Comparison of ENCODE assay signal across 27 cellular contexts in the genomic region with DNA sequence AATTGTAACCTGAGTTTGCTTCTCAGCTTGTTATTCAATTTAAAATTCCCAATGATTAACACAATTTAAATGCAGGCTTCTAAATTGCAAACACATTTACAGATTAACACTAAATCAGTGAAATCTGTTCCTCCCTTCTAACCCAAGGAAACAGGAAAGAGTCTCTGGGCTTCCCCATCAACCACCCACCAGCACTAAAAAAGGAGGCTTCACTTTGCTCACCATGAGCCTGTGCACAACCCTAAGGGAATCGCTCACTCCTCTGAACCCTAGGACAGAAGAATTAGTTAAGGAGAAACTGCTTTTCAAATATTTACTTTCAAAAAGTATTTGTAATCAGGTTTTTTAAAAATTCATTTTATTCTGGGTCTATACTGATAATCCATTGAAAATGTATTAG.
A peak's percentile ranks its signal among the peaks of the same experiment; 100 is the strongest.
DNase-seq lines count a peak whose midpoint lies in the region; ATAC-seq, FAIRE-seq and TF ChIP-seq lines count a peak whose summit lies in the region.
"Had no signal": no experiment of that assay in that cellular context is flagged by ENCODE, and none has a peak within 500 bp of the region (broad histone marks: within the 10 kb centered on the region; RNA-seq: fewer than 3 reads in every experiment).

No MANE protein-coding gene starts in this region.

- H2AFZ ChIP-seq in GM23338 (no peak overlapping the region), H1 (ENCODE audit: low read length) (0 out of 2 replicates have a peak overlapping the region, but pooled peaks have one; percentile 7), neuronal stem cell (ENCODE audit: low read length) (no peak overlapping the region)

- TF ChIP-seq CTCF in GM23338 (conservative IDR thresholded peaks at IDR 0.05; ENCODE audit: low read depth in 2 of 2) (no peak), WTC11 (IDR thresholded peaks at IDR 0.05) (no peak), H1 (IDR thresholded peaks at IDR 0.05; ENCODE audit: control extremely low read depth in 1 of 3, insufficient read depth in 1 of 3, low read depth in 1 of 3, low read length in 3 of 3) (no peak)

- no peaks in the 10 kb centered on the region; the same call in 2 of the 3 replicates for H3K36me3 Mint-ChIP-seq in GM23338 (ENCODE audit: low read depth)
- peaks cover 7% of the 10 kb centered on the region for H3K36me3 Mint-ChIP-seq in WTC11
- H3K36me3 Mint-ChIP-seq: CD14-positive monocyte; CD4-positive, alpha-beta memory T cell; CD4-positive, CD25-positive, alpha-beta regulatory T cell; CD8-positive, alpha-beta memory T cell had no signal

- CTCF ChIA-PET in WTC11 (lab: Charles Lee): interaction anchor here (1.0 kb wide), 1 partner anchor 16 kb away, joined by 3 read pairs; no protein-coding TSS in a partner anchor
- CTCF ChIA-PET in H1 (lab: Charles Lee; ENCODE audit: partially characterized antibody): no interaction called here

- no peak overlapping the region for H4K5ac ChIP-seq in H1 (ENCODE audit: insufficient read length, low read depth, low read length)

- H3K36me3 ChIP-seq in GM23338 (ENCODE audit: insufficient read depth) (no peaks in the 10 kb centered on the region), H1 (ENCODE audit: control insufficient read depth in 2 of 4, insufficient read depth in 4 of 4, low read length in 3 of 4) (no peaks in the 10 kb centered on the region; a peak in 1 of 8 replicates), neuronal stem cell (replicated peaks in 1 of 2; ENCODE audit: control insufficient read depth in 2 of 2, insufficient read depth in 2 of 2, low read length in 2 of 2) (no peaks in the 10 kb centered on the region)
- H3K36me3 ChIP-seq: BE2C, BLaER1 had no signal

- no peak overlapping the region for H3K4me3 Mint-ChIP-seq in GM23338
- no peak overlapping the region for H3K4me3 Mint-ChIP-seq in WTC11
- H3K4me3 Mint-ChIP-seq: CD14-positive monocyte; CD4-positive, alpha-beta memory T cell; CD4-positive, CD25-positive, alpha-beta regulatory T cell; CD8-positive, alpha-beta memory T cell had no signal

- no peaks in the 10 kb centered on the region for H3K79me2 ChIP-seq in GM23338 (replicated peaks; ENCODE audit: insufficient read depth)
- H3K79me2 ChIP-seq in H1 (ENCODE audit: control insufficient read depth in 1 of 2, insufficient read depth in 2 of 2, low read length in 2 of 2): no peaks in the 10 kb centered on the region

- TF ChIP-seq EP300 in H1 (IDR thresholded peaks at IDR 0.05; ENCODE audit: borderline replicate concordance in 1 of 2, low read depth in 2 of 2, low read length in 2 of 2): no peak

- no peaks in the 10 kb centered on the region; the same call in 2 of the 3 replicates for H3K9me3 Mint-ChIP-seq in GM23338
- peaks cover 9% of the 10 kb centered on the region for H3K9me3 Mint-ChIP-seq in WTC11

- H3K23me2 ChIP-seq in H1 (ENCODE audit: low read depth, low read length): peaks cover 2% of the 10 kb centered on the region; the same call in 1 of the 2 replicates

- no peak overlapping the region for H3K27ac Mint-ChIP-seq in GM23338
- no peak overlapping the region for H3K27ac Mint-ChIP-seq in WTC11
- H3K27ac Mint-ChIP-seq: CD14-positive monocyte; CD4-positive, alpha-beta memory T cell; CD4-positive, CD25-positive, alpha-beta regulatory T cell; CD8-positive, alpha-beta memory T cell had no signal

- POLR2A ChIA-PET in WTC11 (lab: Charles Lee) (no interaction called here), H1 (lab: Charles Lee; ENCODE audit: partially characterized antibody) (interaction anchor here (0.7 kb wide), 1 partner anchor 8 kb away, joined by 3 read pairs; no protein-coding TSS in a partner anchor)

- H3K79me1 ChIP-seq in H1 (ENCODE audit: low read depth, low read length) (no peaks in the 10 kb centered on the region), neuronal stem cell (ENCODE audit: low read depth, low read length) (no peaks in the 10 kb centered on the region)

- H3K4me3 ChIP-seq in GM23338 (no peak overlapping the region), H1 (ENCODE audit: extremely low read depth in 1 of 4, insufficient read depth in 2 of 4, low read depth in 3 of 4, low read length in 4 of 4) (no peak overlapping the region), neuronal stem cell (ENCODE audit: low read length in 2 of 2) (no peak overlapping the region)
- H3K4me3 ChIP-seq: BLaER1 had no signal

- H2AK5ac ChIP-seq in H1 (ENCODE audit: low read depth, low read length) (no peak overlapping the region), neuronal stem cell (ENCODE audit: low read depth, low read length) (no peak overlapping the region)

- H3K18ac ChIP-seq in H1 (ENCODE audit: extremely low read depth, low read length) (no peak overlapping the region), neuronal stem cell (ENCODE audit: low read length) (no peak overlapping the region)

- H4K8ac ChIP-seq in H1 (ENCODE audit: extremely low read depth, insufficient read depth, low read length) (no peak overlapping the region), neuronal stem cell (ENCODE audit: low read depth, low read length) (no peak overlapping the region)

- TF ChIP-seq RAD21 in H1 (IDR thresholded peaks at IDR 0.05 in 1 of 2, conservative IDR thresholded peaks at IDR 0.05 in 1 of 2; ENCODE audit: low read depth in 2 of 2, low read length in 2 of 2): no peak

- H3K9ac ChIP-seq in H1 (replicated peaks in 1 of 4; ENCODE audit: extremely low read depth in 1 of 4, low read depth in 3 of 4, low read length in 3 of 4): no peak overlapping the region
- H3K9ac ChIP-seq in neuronal stem cell (ENCODE audit: low read depth, low read length, poor library complexity): no peak overlapping the region
- H3K9ac ChIP-seq: BLaER1 had no signal

- H3K27me3 Mint-ChIP-seq in GM23338 (ENCODE audit: insufficient read depth, low read depth, poor library complexity) (no peaks in the 10 kb centered on the region), WTC11 (ENCODE audit: low read depth) (peaks cover 10% of the 10 kb centered on the region)
- H3K27me3 Mint-ChIP-seq: CD4-positive, CD25-positive, alpha-beta regulatory T cell had no signal

- no peak overlapping the region for H2BK120ac ChIP-seq in H1 (replicated peaks; ENCODE audit: low read depth, low read length)
- H2BK120ac ChIP-seq in neuronal stem cell (ENCODE audit: low read depth, low read length): no peak overlapping the region

- no peaks in the 10 kb centered on the region for H3K9me2 ChIP-seq in GM23338 (ENCODE audit: insufficient read depth)

- no peak for DNase-seq in GM23338 (ENCODE audit: low spot score)
- no peak for DNase-seq in WTC11 (ENCODE audit: low spot score)
- DNase-seq in H1 (ENCODE audit: low read depth in 1 of 2, low spot score in 2 of 2): no peak
- DNase-seq in neuronal stem cell (ENCODE audit: low spot score): no peak
- no peak for DNase-seq in islet precursor cell
- no peak for DNase-seq in NCI-H2227 treated with DMSO at 0.1 percent for 48 hours (lab: John Stamatoyannopoulos, UW)
- DNase-seq: 8988T; ACHN; BE2C; C1 segment of cervical spinal cord; CD4-positive, alpha-beta memory T cell; CD4-positive, CD25-positive, alpha-beta regulatory T cell; CD8-positive, alpha-beta memory T cell; COR-L47; DMS 273 treated with DMSO at 0.1 percent for 48 hours; DMS153; DMS53; DMS79; DND-41; EL; GDM1 had no signal

- WGBS in H1 (ENCODE audit: extremely low coverage in 1 of 2, insufficient coverage in 1 of 2, insufficient read length in 1 of 2, insufficient replicate concordance in 2 of 2, low coverage in 1 of 2, low lambda C conversion rate in 2 of 2, missing lambda C conversion rate in 1 of 2), 2 experiments: 60% methylated on average over 1 of the region's 1 CpG; no CpG with 5 or more reads in 1 of the 2 experiments
- no CpG with 5 or more reads among the region's 1 CpG for WGBS in neuronal stem cell (ENCODE audit: extremely low coverage in 2 of 2, insufficient read length in 2 of 2, insufficient replicate concordance in 1 of 2), 2 donors

- TF ChIP-seq POLR2A in H1 (IDR thresholded peaks at IDR 0.05; ENCODE audit: control extremely low read depth in 1 of 2, low read depth in 2 of 2, low read length in 2 of 2): no peak

- H3K27ac ChIP-seq in GM23338 (ENCODE audit: low read depth) (no peak overlapping the region), H1 (ENCODE audit: low read depth, low read length) (no peak overlapping the region), neuronal stem cell (replicated peaks; ENCODE audit: low read length) (peak overlapping the region; percentile 56)
- H3K27ac ChIP-seq: BLaER1 had no signal

- H3K9me3 ChIP-seq in H1 (ENCODE audit: insufficient read depth in 2 of 2, low read depth in 1 of 2, low read length in 1 of 2) (no peaks in the 10 kb centered on the region), neuronal stem cell (replicated peaks in 1 of 2; ENCODE audit: control insufficient read depth in 2 of 2, insufficient read depth in 1 of 2, low read depth in 1 of 2, low read length in 2 of 2) (no peaks in the 10 kb centered on the region)
- H3K9me3 ChIP-seq: BE2C, BLaER1 had no signal

- H2BK15ac ChIP-seq in H1 (ENCODE audit: low read length) (no peak overlapping the region), neuronal stem cell (ENCODE audit: low read length) (no peak overlapping the region)

- no peak overlapping the region for H4K91ac ChIP-seq in H1 (replicated peaks; ENCODE audit: insufficient read length, low read length)
- H4K91ac ChIP-seq in neuronal stem cell (ENCODE audit: low read depth, low read length, poor library complexity): no peak overlapping the region

- H4K20me1 ChIP-seq in GM23338 (replicated peaks; ENCODE audit: insufficient read depth) (no peaks in the 10 kb centered on the region), H1 (replicated peaks in 1 of 2; ENCODE audit: control insufficient read depth in 1 of 2, insufficient read depth in 2 of 2, low read length in 2 of 2) (peaks cover 0 to 2% of the 10 kb centered on the region in 2 experiments)
- H4K20me1 ChIP-seq: BLaER1 had no signal

- no peak overlapping the region for H3K56ac ChIP-seq in H1 (replicated peaks; ENCODE audit: insufficient read length, low read depth, low read length)

- FAIRE-seq in H1 (lab: Jason Lieb, UNC): no peak
- FAIRE-seq: A204.1, GM12891, GM19239 had no signal

- no peaks in the 10 kb centered on the region for H3K27me3 ChIP-seq in GM23338 (ENCODE audit: insufficient read depth)
- no peaks in the 10 kb centered on the region for H3K27me3 ChIP-seq in H1 (replicated peaks in 1 of 4; ENCODE audit: control insufficient read depth in 3 of 4, extremely low read depth in 1 of 4, insufficient read depth in 3 of 4, low read length in 3 of 4)
- H3K27me3 ChIP-seq in neuronal stem cell (ENCODE audit: control insufficient read depth in 3 of 3, insufficient read depth in 3 of 3, low read depth in 1 of 3, low read length in 3 of 3): no peaks in the 10 kb centered on the region
- H3K27me3 ChIP-seq: BE2C, BLaER1 had no signal

- H3F3A ChIP-seq in GM23338 (replicated peaks; ENCODE audit: low read depth): no peaks in the 10 kb centered on the region

- H2BK20ac ChIP-seq in H1 (ENCODE audit: low read length): no peak overlapping the region

- no peak overlapping the region for H3K23ac ChIP-seq in H1 (ENCODE audit: insufficient read length)
- H3K23ac ChIP-seq in neuronal stem cell (ENCODE audit: low read depth, low read length, poor library complexity): no peak overlapping the region

- H3K4me1 ChIP-seq in GM23338 (ENCODE audit: insufficient read depth) (peaks cover 24% of the 10 kb centered on the region), H1 (replicated peaks in 1 of 4; ENCODE audit: control insufficient read depth in 3 of 4, insufficient read depth in 4 of 4, low read length in 3 of 4) (peaks cover 0 to 10% (median 2%) of the 10 kb centered on the region in 4 experiments; a peak in 2 of 7 replicates), neuronal stem cell (ENCODE audit: control insufficient read depth in 2 of 2, insufficient read depth in 1 of 2, low read depth in 1 of 2, low read length in 2 of 2) (peaks cover 0 to 6% of the 10 kb centered on the region in 2 donors)
- H3K4me1 ChIP-seq: BE2C, BLaER1 had no signal

- H2BK12ac ChIP-seq in H1 (ENCODE audit: low read depth, low read length): no peak overlapping the region
- no peak overlapping the region for H2BK12ac ChIP-seq in neuronal stem cell (ENCODE audit: low read length)

- H3K4ac ChIP-seq in H1 (replicated peaks; ENCODE audit: insufficient read length, low read depth, low read length) (no peak overlapping the region), neuronal stem cell (ENCODE audit: low read length) (no peak overlapping the region)

- H3K4me2 ChIP-seq in GM23338 (no peak overlapping the region), H1 (ENCODE audit: insufficient read depth in 1 of 2, low read depth in 2 of 2, low read length in 2 of 2) (no peak overlapping the region), neuronal stem cell (ENCODE audit: insufficient read depth, low read length, poor library complexity, severe bottlenecking) (no peak overlapping the region)
- H3K4me2 ChIP-seq: BLaER1 had no signal

- H3K4me1 Mint-ChIP-seq in GM23338 (peaks cover 18% of the 10 kb centered on the region), WTC11 (peaks cover 22% of the 10 kb centered on the region)
- H3K4me1 Mint-ChIP-seq: CD14-positive monocyte; CD4-positive, alpha-beta memory T cell; CD4-positive, CD25-positive, alpha-beta regulatory T cell; CD8-positive, alpha-beta memory T cell had no signal

- H2BK5ac ChIP-seq in H1 (ENCODE audit: low read depth, low read length): no peak overlapping the region
- no peak overlapping the region for H2BK5ac ChIP-seq in neuronal stem cell (ENCODE audit: low read length)

- no peak overlapping the region for H3K14ac ChIP-seq in H1 (ENCODE audit: insufficient read length)
- H3K14ac ChIP-seq in neuronal stem cell (ENCODE audit: low read length): no peak overlapping the region

- ATAC-seq in GM23338 (peak; percentile 67), WTC11 (peak; percentile 75), HG02884 (IDR thresholded peaks at IDR 0.05; ENCODE audit: unreplicated experiment) (no peak)
